Comparison of ENCODE assay signal across 1 cellular context in the genomic region with DNA sequence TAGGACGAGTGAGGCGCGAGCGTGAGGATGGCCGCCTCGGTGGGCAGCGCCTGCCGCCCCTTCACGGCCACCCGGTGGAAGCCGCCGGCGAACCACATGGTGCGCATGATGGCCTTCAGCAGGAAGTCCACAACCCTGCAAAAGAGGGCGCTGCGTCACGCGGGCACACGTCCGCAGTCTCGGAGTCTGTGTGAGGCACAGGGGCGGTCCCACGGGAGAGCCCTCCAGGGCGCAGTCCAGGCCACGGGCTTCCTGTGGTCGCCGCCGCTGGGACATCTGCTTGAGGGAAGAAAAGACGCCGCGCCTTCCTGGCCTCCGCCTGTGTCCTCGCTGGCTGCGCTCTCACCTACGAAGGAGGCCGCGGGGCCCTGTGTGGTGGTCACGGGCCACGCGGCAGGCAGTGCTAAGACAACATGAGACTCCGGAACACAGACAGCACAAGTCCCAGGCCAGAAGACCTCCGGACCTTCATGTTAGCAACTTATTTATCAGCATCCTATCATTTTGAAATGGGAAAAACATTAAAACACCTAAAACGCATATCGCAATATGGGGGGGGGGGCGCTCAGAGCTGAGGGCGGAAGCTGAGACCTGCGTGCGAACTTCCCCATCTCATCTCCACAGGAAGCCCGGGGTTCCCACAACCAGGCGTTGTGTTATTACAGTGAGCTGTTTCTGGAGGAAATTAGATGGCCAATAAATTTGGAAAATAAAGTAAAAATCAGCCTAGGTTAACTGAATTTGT.
TF ChIP-seq lines count a peak whose summit lies in the region.

No MANE protein-coding gene starts in this region.

TF ChIP-seq in GM12878, 131 proteins besides CTCF, POLR2A, EP300 and RAD21 (continued from another document and continues in another):
- TF ChIP-seq STAT1 (conservative IDR thresholded peaks at IDR 0.05) = 0 out of 2 replicates have a peak, but pooled peaks have one; percentile 20
- TF ChIP-seq, protein P1, sequence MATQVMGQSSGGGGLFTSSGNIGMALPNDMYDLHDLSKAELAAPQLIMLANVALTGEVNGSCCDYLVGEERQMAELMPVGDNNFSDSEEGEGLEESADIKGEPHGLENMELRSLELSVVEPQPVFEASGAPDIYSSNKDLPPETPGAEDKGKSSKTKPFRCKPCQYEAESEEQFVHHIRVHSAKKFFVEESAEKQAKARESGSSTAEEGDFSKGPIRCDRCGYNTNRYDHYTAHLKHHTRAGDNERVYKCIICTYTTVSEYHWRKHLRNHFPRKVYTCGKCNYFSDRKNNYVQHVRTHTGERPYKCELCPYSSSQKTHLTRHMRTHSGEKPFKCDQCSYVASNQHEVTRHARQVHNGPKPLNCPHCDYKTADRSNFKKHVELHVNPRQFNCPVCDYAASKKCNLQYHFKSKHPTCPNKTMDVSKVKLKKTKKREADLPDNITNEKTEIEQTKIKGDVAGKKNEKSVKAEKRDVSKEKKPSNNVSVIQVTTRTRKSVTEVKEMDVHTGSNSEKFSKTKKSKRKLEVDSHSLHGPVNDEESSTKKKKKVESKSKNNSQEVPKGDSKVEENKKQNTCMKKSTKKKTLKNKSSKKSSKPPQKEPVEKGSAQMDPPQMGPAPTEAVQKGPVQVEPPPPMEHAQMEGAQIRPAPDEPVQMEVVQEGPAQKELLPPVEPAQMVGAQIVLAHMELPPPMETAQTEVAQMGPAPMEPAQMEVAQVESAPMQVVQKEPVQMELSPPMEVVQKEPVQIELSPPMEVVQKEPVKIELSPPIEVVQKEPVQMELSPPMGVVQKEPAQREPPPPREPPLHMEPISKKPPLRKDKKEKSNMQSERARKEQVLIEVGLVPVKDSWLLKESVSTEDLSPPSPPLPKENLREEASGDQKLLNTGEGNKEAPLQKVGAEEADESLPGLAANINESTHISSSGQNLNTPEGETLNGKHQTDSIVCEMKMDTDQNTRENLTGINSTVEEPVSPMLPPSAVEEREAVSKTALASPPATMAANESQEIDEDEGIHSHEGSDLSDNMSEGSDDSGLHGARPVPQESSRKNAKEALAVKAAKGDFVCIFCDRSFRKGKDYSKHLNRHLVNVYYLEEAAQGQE (IDR thresholded peaks at IDR 0.05; ENCODE audit: low read depth, low read length) = no peak
- TF ChIP-seq, protein P2, sequence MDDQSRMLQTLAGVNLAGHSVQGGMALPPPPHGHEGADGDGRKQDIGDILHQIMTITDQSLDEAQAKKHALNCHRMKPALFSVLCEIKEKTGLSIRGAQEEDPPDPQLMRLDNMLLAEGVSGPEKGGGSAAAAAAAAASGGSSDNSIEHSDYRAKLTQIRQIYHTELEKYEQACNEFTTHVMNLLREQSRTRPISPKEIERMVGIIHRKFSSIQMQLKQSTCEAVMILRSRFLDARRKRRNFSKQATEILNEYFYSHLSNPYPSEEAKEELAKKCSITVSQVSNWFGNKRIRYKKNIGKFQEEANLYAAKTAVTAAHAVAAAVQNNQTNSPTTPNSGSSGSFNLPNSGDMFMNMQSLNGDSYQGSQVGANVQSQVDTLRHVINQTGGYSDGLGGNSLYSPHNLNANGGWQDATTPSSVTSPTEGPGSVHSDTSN (IDR thresholded peaks at IDR 0.05; ENCODE audit: insufficient replicate concordance, low read depth, low read length) = no peak
- no peak for TF ChIP-seq NFYA (IDR thresholded peaks at IDR 0.05; ENCODE audit: borderline replicate concordance, low read depth, low read length)
- peak; percentile 87 for TF ChIP-seq EED (IDR thresholded peaks at IDR 0.05; ENCODE audit: low read depth)
- TF ChIP-seq, protein P3, sequence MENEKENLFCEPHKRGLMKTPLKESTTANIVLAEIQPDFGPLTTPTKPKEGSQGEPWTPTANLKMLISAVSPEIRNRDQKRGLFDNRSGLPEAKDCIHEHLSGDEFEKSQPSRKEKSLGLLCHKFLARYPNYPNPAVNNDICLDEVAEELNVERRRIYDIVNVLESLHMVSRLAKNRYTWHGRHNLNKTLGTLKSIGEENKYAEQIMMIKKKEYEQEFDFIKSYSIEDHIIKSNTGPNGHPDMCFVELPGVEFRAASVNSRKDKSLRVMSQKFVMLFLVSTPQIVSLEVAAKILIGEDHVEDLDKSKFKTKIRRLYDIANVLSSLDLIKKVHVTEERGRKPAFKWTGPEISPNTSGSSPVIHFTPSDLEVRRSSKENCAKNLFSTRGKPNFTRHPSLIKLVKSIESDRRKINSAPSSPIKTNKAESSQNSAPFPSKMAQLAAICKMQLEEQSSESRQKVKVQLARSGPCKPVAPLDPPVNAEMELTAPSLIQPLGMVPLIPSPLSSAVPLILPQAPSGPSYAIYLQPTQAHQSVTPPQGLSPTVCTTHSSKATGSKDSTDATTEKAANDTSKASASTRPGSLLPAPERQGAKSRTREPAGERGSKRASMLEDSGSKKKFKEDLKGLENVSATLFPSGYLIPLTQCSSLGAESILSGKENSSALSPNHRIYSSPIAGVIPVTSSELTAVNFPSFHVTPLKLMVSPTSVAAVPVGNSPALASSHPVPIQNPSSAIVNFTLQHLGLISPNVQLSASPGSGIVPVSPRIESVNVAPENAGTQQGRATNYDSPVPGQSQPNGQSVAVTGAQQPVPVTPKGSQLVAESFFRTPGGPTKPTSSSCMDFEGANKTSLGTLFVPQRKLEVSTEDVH (IDR thresholded peaks at IDR 0.05; ENCODE audit: low read depth, partially characterized antibody) = no peak
- no peak for TF ChIP-seq CHD1 (IDR thresholded peaks at IDR 0.05; ENCODE audit: low read depth, low read length)
- no peak for TF ChIP-seq SREBF2 (IDR thresholded peaks at IDR 0.05; ENCODE audit: low read length)
- TF ChIP-seq, protein P4, sequence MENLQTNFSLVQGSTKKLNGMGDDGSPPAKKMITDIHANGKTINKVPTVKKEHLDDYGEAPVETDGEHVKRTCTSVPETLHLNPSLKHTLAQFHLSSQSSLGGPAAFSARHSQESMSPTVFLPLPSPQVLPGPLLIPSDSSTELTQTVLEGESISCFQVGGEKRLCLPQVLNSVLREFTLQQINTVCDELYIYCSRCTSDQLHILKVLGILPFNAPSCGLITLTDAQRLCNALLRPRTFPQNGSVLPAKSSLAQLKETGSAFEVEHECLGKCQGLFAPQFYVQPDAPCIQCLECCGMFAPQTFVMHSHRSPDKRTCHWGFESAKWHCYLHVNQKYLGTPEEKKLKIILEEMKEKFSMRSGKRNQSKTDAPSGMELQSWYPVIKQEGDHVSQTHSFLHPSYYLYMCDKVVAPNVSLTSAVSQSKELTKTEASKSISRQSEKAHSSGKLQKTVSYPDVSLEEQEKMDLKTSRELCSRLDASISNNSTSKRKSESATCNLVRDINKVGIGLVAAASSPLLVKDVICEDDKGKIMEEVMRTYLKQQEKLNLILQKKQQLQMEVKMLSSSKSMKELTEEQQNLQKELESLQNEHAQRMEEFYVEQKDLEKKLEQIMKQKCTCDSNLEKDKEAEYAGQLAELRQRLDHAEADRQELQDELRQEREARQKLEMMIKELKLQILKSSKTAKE (IDR thresholded peaks at IDR 0.05; ENCODE audit: low read depth, poor library complexity, severe bottlenecking) = no peak
- TF ChIP-seq WRNIP1 (IDR thresholded peaks at IDR 0.05; ENCODE audit: borderline replicate concordance, low read depth, low read length) = no peak
- no peak for TF ChIP-seq FOXM1 (IDR thresholded peaks at IDR 0.05; ENCODE audit: low read depth, low read length)
- TF ChIP-seq, protein P5, sequence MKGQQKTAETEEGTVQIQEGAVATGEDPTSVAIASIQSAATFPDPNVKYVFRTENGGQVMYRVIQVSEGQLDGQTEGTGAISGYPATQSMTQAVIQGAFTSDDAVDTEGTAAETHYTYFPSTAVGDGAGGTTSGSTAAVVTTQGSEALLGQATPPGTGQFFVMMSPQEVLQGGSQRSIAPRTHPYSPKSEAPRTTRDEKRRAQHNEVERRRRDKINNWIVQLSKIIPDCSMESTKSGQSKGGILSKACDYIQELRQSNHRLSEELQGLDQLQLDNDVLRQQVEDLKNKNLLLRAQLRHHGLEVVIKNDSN (IDR thresholded peaks at IDR 0.05; ENCODE audit: borderline replicate concordance, extremely low read length, insufficient read depth, low read depth, low read length) = no peak
- peak; percentile 86 for TF ChIP-seq TCF12 (IDR thresholded peaks at IDR 0.05; ENCODE audit: low read depth, low read length)
- 0 out of 2 replicates have a peak, but pooled peaks have one; percentile 23 for TF ChIP-seq MTA2 (IDR thresholded peaks at IDR 0.05; ENCODE audit: low read depth)
- no peak for TF ChIP-seq SMAD5 (IDR thresholded peaks at IDR 0.05; ENCODE audit: low read depth)
- TF ChIP-seq MTA3 (IDR thresholded peaks at IDR 0.05; ENCODE audit: borderline replicate concordance, low read length) = no peak
- TF ChIP-seq, protein P6, sequence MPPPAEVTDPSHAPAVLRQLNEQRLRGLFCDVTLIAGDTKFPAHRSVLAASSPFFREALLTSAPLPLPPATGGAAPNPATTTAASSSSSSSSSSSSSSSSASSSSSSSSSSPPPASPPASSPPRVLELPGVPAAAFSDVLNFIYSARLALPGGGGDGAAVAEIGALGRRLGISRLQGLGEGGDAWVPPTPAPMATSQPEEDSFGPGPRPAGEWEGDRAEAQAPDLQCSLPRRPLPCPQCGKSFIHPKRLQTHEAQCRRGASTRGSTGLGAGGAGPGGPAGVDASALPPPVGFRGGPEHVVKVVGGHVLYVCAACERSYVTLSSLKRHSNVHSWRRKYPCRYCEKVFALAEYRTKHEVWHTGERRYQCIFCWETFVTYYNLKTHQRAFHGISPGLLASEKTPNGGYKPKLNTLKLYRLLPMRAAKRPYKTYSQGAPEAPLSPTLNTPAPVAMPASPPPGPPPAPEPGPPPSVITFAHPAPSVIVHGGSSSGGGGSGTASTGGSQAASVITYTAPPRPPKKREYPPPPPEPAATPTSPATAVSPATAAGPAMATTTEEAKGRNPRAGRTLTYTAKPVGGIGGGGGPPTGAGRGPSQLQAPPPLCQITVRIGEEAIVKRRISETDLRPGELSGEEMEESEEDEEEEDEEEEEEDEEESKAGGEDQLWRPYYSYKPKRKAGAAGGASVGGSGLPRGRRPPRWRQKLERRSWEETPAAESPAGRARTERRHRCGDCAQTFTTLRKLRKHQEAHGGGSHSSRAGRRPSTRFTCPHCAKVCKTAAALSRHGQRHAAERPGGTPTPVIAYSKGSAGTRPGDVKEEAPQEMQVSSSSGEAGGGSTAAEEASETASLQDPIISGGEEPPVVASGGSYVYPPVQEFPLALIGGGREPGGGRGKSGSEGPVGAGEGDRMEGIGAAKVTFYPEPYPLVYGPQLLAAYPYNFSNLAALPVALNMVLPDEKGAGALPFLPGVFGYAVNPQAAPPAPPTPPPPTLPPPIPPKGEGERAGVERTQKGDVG (CRISPR knock-in tag; IDR thresholded peaks at IDR 0.05) = no peak
- peak; percentile 64; the same call in 1 of the 2 replicates for TF ChIP-seq CBFB (IDR thresholded peaks at IDR 0.05; ENCODE audit: low read depth)
- TF ChIP-seq TARDBP (IDR thresholded peaks at IDR 0.05; ENCODE audit: borderline replicate concordance) = no peak
- TF ChIP-seq, protein P7, sequence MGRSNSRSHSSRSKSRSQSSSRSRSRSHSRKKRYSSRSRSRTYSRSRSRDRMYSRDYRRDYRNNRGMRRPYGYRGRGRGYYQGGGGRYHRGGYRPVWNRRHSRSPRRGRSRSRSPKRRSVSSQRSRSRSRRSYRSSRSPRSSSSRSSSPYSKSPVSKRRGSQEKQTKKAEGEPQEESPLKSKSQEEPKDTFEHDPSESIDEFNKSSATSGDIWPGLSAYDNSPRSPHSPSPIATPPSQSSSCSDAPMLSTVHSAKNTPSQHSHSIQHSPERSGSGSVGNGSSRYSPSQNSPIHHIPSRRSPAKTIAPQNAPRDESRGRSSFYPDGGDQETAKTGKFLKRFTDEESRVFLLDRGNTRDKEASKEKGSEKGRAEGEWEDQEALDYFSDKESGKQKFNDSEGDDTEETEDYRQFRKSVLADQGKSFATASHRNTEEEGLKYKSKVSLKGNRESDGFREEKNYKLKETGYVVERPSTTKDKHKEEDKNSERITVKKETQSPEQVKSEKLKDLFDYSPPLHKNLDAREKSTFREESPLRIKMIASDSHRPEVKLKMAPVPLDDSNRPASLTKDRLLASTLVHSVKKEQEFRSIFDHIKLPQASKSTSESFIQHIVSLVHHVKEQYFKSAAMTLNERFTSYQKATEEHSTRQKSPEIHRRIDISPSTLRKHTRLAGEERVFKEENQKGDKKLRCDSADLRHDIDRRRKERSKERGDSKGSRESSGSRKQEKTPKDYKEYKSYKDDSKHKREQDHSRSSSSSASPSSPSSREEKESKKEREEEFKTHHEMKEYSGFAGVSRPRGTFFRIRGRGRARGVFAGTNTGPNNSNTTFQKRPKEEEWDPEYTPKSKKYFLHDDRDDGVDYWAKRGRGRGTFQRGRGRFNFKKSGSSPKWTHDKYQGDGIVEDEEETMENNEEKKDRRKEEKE (IDR thresholded peaks at IDR 0.05) = no peak
- no peak for TF ChIP-seq SUPT20H (IDR thresholded peaks at IDR 0.05; ENCODE audit: borderline replicate concordance, control insufficient read depth, low read depth, low read length)
- peak; percentile 94 for TF ChIP-seq ZBED1 (IDR thresholded peaks at IDR 0.05; ENCODE audit: borderline replicate concordance)
- TF ChIP-seq BMI1 (IDR thresholded peaks at IDR 0.05; ENCODE audit: borderline replicate concordance) = no peak
- peak; percentile 99 for TF ChIP-seq MEF2B (IDR thresholded peaks at IDR 0.05; ENCODE audit: partially characterized antibody, poor library complexity, severe bottlenecking)
- no peak for TF ChIP-seq SUZ12 (IDR thresholded peaks at IDR 0.05; ENCODE audit: unreplicated experiment)
- peak; percentile 34; the same call in 1 of the 2 replicates for TF ChIP-seq TBL1XR1 (IDR thresholded peaks at IDR 0.05; ENCODE audit: low read depth, low read length)
- TF ChIP-seq HCFC1 (IDR thresholded peaks at IDR 0.05; ENCODE audit: low read length) = no peak
- TF ChIP-seq ZNF384 (IDR thresholded peaks at IDR 0.05; ENCODE audit: borderline replicate concordance, low read depth, low read length) = no peak
- TF ChIP-seq, protein P8, sequence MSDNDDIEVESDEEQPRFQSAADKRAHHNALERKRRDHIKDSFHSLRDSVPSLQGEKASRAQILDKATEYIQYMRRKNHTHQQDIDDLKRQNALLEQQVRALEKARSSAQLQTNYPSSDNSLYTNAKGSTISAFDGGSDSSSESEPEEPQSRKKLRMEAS (IDR thresholded peaks at IDR 0.05; ENCODE audit: low read depth, low read length) = peak; percentile 95
- TF ChIP-seq ZNF274 (IDR thresholded peaks at IDR 0.05; ENCODE audit: insufficient read depth, insufficient read length) = no peak
- no peak for TF ChIP-seq RBBP5 (conservative IDR thresholded peaks at IDR 0.05)
- TF ChIP-seq BACH1 (IDR thresholded peaks at IDR 0.05; ENCODE audit: borderline replicate concordance) = peak; percentile 87
- peak; percentile 3; the same call in 1 of the 2 replicates for TF ChIP-seq SPI1 (IDR thresholded peaks at IDR 0.05; ENCODE audit: borderline replicate concordance, insufficient read depth, low read depth, low read length)
- TF ChIP-seq JUNB (IDR thresholded peaks at IDR 0.05) = peak; percentile 34; the same call in 1 of the 2 replicates
- no peak for TF ChIP-seq NR2C1 (IDR thresholded peaks at IDR 0.05)
- 0 out of 4 replicates have a peak, but pooled peaks of 1 of the 2 experiments have one; percentile 24 for TF ChIP-seq ETV6 (conservative IDR thresholded peaks at IDR 0.05 in 1 of 2, IDR thresholded peaks at IDR 0.05 in 1 of 2; ENCODE audit: borderline replicate concordance in 1 of 2, low read depth in 1 of 2)
- no peak for TF ChIP-seq EZH2 (IDR thresholded peaks at IDR 0.05; ENCODE audit: borderline replicate concordance, control insufficient read depth, low read depth, low read length)
- TF ChIP-seq BCL11A (IDR thresholded peaks at IDR 0.05; ENCODE audit: low read depth, low read length) = peak; percentile 70
- peak; percentile 24; the same call in 1 of the 2 replicates for TF ChIP-seq SMC3 (IDR thresholded peaks at IDR 0.05; ENCODE audit: borderline replicate concordance, low read length)
